ENCODE assay signal across 30 cellular contexts in genomic region chrX:3161686-3162085, GRCh38.
DNase-seq lines count a peak whose midpoint lies in the region; FAIRE-seq and TF ChIP-seq lines count a peak whose summit lies in the region.
"Had no signal": no experiment of that assay in that cellular context is flagged by ENCODE, and none has a peak within 500 bp of the region (broad histone marks: within the 10 kb centered on the region; RNA-seq: fewer than 3 reads in every experiment).

No MANE protein-coding gene starts in this region.

- H3K36me3 ChIP-seq in GM23248 (ENCODE audit: low read depth): no peaks in the 10 kb centered on the region
- H3K36me3 ChIP-seq in bronchial epithelial cell (ENCODE audit: control insufficient read depth, insufficient read depth, low read length): no peaks in the 10 kb centered on the region
- no peaks in the 10 kb centered on the region for H3K36me3 ChIP-seq in mesenchymal stem cell (ENCODE audit: control insufficient read depth in 1 of 2, insufficient read depth in 2 of 2, low read depth in 1 of 2, low read length in 2 of 2)
- H3K36me3 ChIP-seq: BE2C, lower lobe of right lung, ovary, WERI-Rb-1 had no signal

- no peak overlapping the region for H3K23ac ChIP-seq in mesenchymal stem cell (ENCODE audit: low read length in 2 of 2)

- H3K18ac ChIP-seq in mesenchymal stem cell (ENCODE audit: low read depth in 1 of 2, low read length in 2 of 2): no peak overlapping the region

- no peak overlapping the region for H4K91ac ChIP-seq in mesenchymal stem cell (ENCODE audit: low read length)

- no peak overlapping the region for H2BK120ac ChIP-seq in mesenchymal stem cell (ENCODE audit: low read depth, low read length)

- H3K14ac ChIP-seq in mesenchymal stem cell (ENCODE audit: low read length in 2 of 2): no peak overlapping the region

- H2BK5ac ChIP-seq in mesenchymal stem cell (ENCODE audit: low read depth, low read length, poor library complexity, severe bottlenecking): peak overlapping the region; percentile 31

- 0% methylated on average over 1 of the region's 1 CpG for whole genome bisulfite sequencing in GM23248 (ENCODE audit: low coverage in 1 of 2, low lambda C conversion rate in 2 of 2, missing lambda C conversion rate in 2 of 2), 2 experiments
- no CpG with 5 or more reads among the region's 1 CpG for WGBS in mesenchymal stem cell

- H2AK5ac ChIP-seq in mesenchymal stem cell (ENCODE audit: low read length, severe bottlenecking): no peak overlapping the region

- H3K79me2 ChIP-seq in GM23248 (ENCODE audit: insufficient read depth): no peaks in the 10 kb centered on the region

- in situ Hi-C loops in GM23248 (cut with MboI): no loop called here

- no peak for FAIRE-seq in bronchial epithelial cell (lab: Jason Lieb, UNC)
- FAIRE-seq: A204.1, GM12891, H54, urothelium cell line had no signal

- no peaks in the 10 kb centered on the region for H4K20me1 ChIP-seq in GM23248 (ENCODE audit: insufficient read depth)

- TF ChIP-seq CTCF in bronchial epithelial cell (IDR thresholded peaks at IDR 0.05; ENCODE audit: insufficient read depth, low read length, severe bottlenecking): no peak

- H2BK12ac ChIP-seq in mesenchymal stem cell (ENCODE audit: low read length in 2 of 2): no peak overlapping the region

- H3K4me1 ChIP-seq in GM23248 (ENCODE audit: insufficient read depth) (peaks cover 12% of the 10 kb centered on the region), mesenchymal stem cell (ENCODE audit: control insufficient read depth, insufficient read depth, low read depth, low read length) (no peaks in the 10 kb centered on the region)
- H3K4me1 ChIP-seq: BE2C, lower lobe of right lung had no signal

- H4K8ac ChIP-seq in mesenchymal stem cell (ENCODE audit: low read length): no peak overlapping the region

- no peaks in the 10 kb centered on the region for H3K9me2 ChIP-seq in GM23248 (ENCODE audit: insufficient read depth)

- H3K4ac ChIP-seq in mesenchymal stem cell (ENCODE audit: low read depth in 1 of 2, low read length in 2 of 2): no peak overlapping the region

- no peak overlapping the region for H3K4me3 ChIP-seq in GM23248
- no peak overlapping the region for H3K4me3 ChIP-seq in bronchial epithelial cell (ENCODE audit: low read depth, low read length)
- no peak overlapping the region for H3K4me3 ChIP-seq in mesenchymal stem cell (ENCODE audit: insufficient read depth in 1 of 2, low read depth in 1 of 2, low read length in 2 of 2)
- H3K4me3 ChIP-seq: coronary artery, lower lobe of right lung, ovary had no signal

- no peak overlapping the region for H2BK15ac ChIP-seq in mesenchymal stem cell (ENCODE audit: low read depth, poor library complexity, severe bottlenecking)

- DNase-seq in AG08395 (ENCODE audit: low spot score) (peak; percentile 58), GM23248 (peak; percentile 74), bronchial epithelial cell (ENCODE audit: low read depth) (peak; percentile 14), mesenchymal stem cell (no peak), NCI-H2107 (lab: John Stamatoyannopoulos, UW) (no peak), T-helper 9 cell (no peak), T-helper 1 cell (no peak), activated gamma-delta T cell treated with Interleukin-2 at 50 U/mL for 16 hours (no peak)
- DNase-seq: activated CD4-positive, alpha-beta T cell treated with anti-CD3 and anti-CD28 coated beads for 4 hours; activated CD8-positive, alpha-beta memory T cell treated with anti-CD3 and anti-CD28 coated beads for 24 hours; activated T-cell treated with anti-CD3 and anti-CD28 coated beads for 4 hours; BE2C; CD8-positive, alpha-beta memory T cell; effector CD8-positive, alpha-beta T cell; head of caudate nucleus; KBM-7; lower lobe of right lung; naive thymus-derived CD8-positive, alpha-beta T cell; NCI-H1105 treated with DMSO at 0.1 percent for 48 hours; NCI-H187 treated with DMSO at 0.1 percent for 48 hours; NCI-H2227 treated with DMSO at 0.1 percent for 48 hours; ovary; SHP77 treated with DMSO at 0.1 percent for 48 hours; stimulated activated CD4-positive, alpha-beta T cell treated with anti-CD3 and anti-CD28 coated beads, Interleukin-1b, Interleukin-23, amount 100 ng/mL, for 48 hours; WERI-Rb-1 had no signal

- peak overlapping the region; percentile 65 for H3K4me2 ChIP-seq in GM23248 (ENCODE audit: unreplicated experiment)
- H3K4me2 ChIP-seq in mesenchymal stem cell (ENCODE audit: low read length, poor library complexity, severe bottlenecking): no peak overlapping the region

- peak overlapping the region; percentile 48; the same call in 1 of the 2 replicates for H3K27ac ChIP-seq in GM23248
- peak overlapping the region; percentile 38 for H3K27ac ChIP-seq in mesenchymal stem cell (ENCODE audit: low read length, poor library complexity, severe bottlenecking)
- H3K27ac ChIP-seq: coronary artery, lower lobe of right lung, ovary, WERI-Rb-1 had no signal

- H3F3A ChIP-seq in GM23248 (ENCODE audit: insufficient read depth): peaks cover 19% of the 10 kb centered on the region; the same call in 1 of the 2 replicates

- H3K27me3 ChIP-seq in GM23248 (replicated peaks; ENCODE audit: insufficient read depth): no peaks in the 10 kb centered on the region
- no peaks in the 10 kb centered on the region for H3K27me3 ChIP-seq in bronchial epithelial cell (ENCODE audit: control insufficient read depth, insufficient read depth, low read length)
- no peaks in the 10 kb centered on the region for H3K27me3 ChIP-seq in mesenchymal stem cell (ENCODE audit: control insufficient read depth in 1 of 2, insufficient read depth in 1 of 2, low read length in 2 of 2)
- H3K27me3 ChIP-seq: BE2C, ovary had no signal

- H3K9ac ChIP-seq in GM23248 (no peak overlapping the region), mesenchymal stem cell (ENCODE audit: low read length) (peak overlapping the region; percentile 50)

- no peak overlapping the region for H2AFZ ChIP-seq in GM23248
- H2AFZ ChIP-seq in mesenchymal stem cell (ENCODE audit: low read depth, low read length): no peak overlapping the region

- H3K79me1 ChIP-seq in mesenchymal stem cell (replicated peaks; ENCODE audit: low read length, poor library complexity, severe bottlenecking): no peaks in the 10 kb centered on the region

- no peaks in the 10 kb centered on the region for H3K9me3 ChIP-seq in GM23248 (ENCODE audit: low read depth)
- H3K9me3 ChIP-seq in mesenchymal stem cell (ENCODE audit: control insufficient read depth, low read length): peaks cover 4% of the 10 kb centered on the region
- H3K9me3 ChIP-seq: BE2C, lower lobe of right lung, ovary had no signal

Comparison
In these comparisons a context has a peak if more than half of its experiments do, and no peak if none do; other contexts are left out.
1. DNase-seq: peak in AG08395 (single experiment), GM23248 (single experiment) and bronchial epithelial cell (single experiment); none in mesenchymal stem cell (single experiment), NCI-H2107 (single experiment), T-helper 9 cell (single experiment), T-helper 1 cell (0 of 5) and activated gamma-delta T cell treated with Interleukin-2 at 50 U/mL for 16 hours (single experiment).